In the genomic region with DNA sequence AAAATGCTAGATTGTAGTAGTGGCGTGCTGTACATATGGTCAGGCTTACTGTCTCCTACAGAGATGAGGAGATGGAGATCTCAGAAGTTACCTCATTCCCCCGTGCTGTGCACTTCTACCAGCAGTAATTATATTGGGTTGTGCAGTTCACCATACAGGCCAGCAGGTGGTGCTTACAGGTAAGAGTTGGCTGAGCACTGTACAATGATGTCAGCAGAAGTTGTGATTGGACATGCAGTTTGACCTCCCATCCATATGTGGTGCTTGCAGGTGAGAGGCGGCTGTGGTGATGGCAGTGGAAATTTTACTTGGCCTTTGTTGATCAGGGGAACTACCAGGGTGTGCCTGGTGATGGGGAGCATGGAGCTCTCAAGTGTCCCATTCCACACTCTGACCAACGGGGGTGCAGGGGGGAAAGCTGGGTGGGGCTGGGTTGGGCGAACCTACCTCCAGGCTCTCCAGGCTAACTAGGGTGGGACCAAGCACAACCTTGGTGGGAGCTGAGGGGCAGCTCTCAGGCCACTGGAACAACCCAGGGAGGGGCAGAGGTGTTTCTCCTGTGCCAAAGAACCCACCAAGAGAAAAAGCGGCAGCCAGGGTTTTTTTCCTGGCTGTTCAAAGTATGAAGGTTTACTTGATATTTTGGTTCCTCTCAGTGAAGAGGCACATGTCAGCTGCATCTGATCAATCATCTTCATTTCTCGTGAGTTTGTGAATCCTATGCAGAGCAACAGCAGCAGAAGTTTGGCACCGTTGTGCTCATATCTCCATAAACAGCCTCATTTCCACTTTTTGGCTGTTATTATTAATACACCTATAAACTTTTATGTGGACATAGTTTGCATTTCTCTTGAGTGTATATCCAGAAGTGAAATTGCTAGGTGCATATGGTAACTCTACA, we compare ENCODE assay signal across 8 cellular contexts.
DNase-seq lines count a peak whose midpoint lies in the region; ATAC-seq and TF ChIP-seq lines count a peak whose summit lies in the region.

No MANE protein-coding gene starts in this region.

- peak; percentile 56 for DNase-seq in DMS53 treated with DMSO at 0.1 percent for 48 hours (lab: John Stamatoyannopoulos, UW; ENCODE audit: unreplicated experiment)
- peak; percentile 8 for DNase-seq in GM19240 (ENCODE audit: insufficient read length, low spot score)
- peak; percentile 23 for DNase-seq in NT2/D1 (ENCODE audit: low read depth, low spot score)
- DNase-seq in adrenal gland: peak; percentile 48 to 83 (median 71)
- peak; percentile 72 for DNase-seq in iris pigment epithelial cell (ENCODE audit: low read depth)
- DNase-seq in stimulated activated CD4-positive, alpha-beta T cell treated with anti-CD3 and anti-CD28 coated beads, TNF-alpha, amount 100 ng/mL, for 48 hours (ENCODE audit: low read depth in 3 of 3): peak; percentile 4 to 37 (median 7)
- no peak for DNase-seq in ovary

- H3K9me3 ChIP-seq in NT2/D1 (ENCODE audit: insufficient read depth, low read length): no peaks in the 10 kb centered on the region
- H3K9me3 ChIP-seq in adrenal gland (replicated peaks in 1 of 3): no peaks in the 10 kb centered on the region
- H3K9me3 ChIP-seq in ovary: no peaks in the 10 kb centered on the region

- intact Hi-C loops in adrenal gland (cut with DNase I) (no loop called here), ovary (cut with DNase I) (no loop called here)

- peak; percentile 100 for ATAC-seq in HG03139 (IDR thresholded peaks at IDR 0.05; ENCODE audit: unreplicated experiment)

- H3K27me3 ChIP-seq in NT2/D1 (ENCODE audit: insufficient read depth, insufficient read length) (no peaks in the 10 kb centered on the region), adrenal gland (no peaks in the 10 kb centered on the region), ovary (no peaks in the 10 kb centered on the region)

- no peak overlapping the region for H3K4me3 ChIP-seq in NT2/D1 (ENCODE audit: insufficient read length, low read depth)
- H3K4me3 ChIP-seq in adrenal gland: no peak overlapping the region
- no peak overlapping the region for H3K4me3 ChIP-seq in ovary

- H3K36me3 ChIP-seq in NT2/D1 (ENCODE audit: insufficient read depth, insufficient read length, low read length) (no peaks in the 10 kb centered on the region), adrenal gland (replicated peaks in 1 of 2) (no peaks in the 10 kb centered on the region), ovary (no peaks in the 10 kb centered on the region)

- no peak for TF ChIP-seq POLR2A in adrenal gland (IDR thresholded peaks at IDR 0.05)
- TF ChIP-seq POLR2A in ovary (IDR thresholded peaks at IDR 0.05): no peak

- H3K27ac ChIP-seq in adrenal gland: no peak overlapping the region
- no peak overlapping the region for H3K27ac ChIP-seq in ovary

- H3K4me1 ChIP-seq in NT2/D1 (ENCODE audit: insufficient read depth, insufficient read length): no peaks in the 10 kb centered on the region
- H3K4me1 ChIP-seq in adrenal gland (replicated peaks in 1 of 2): no peaks in the 10 kb centered on the region
- no peaks in the 10 kb centered on the region for H3K4me1 ChIP-seq in ovary (ENCODE audit: insufficient read depth)

- 69 to 77% (median 72%) methylated on average over 8 of the region's 8 CpGs for WGBS in adrenal gland, 4 donors
- 79 to 84% (median 81%) methylated on average over 8 of the region's 8 CpGs for WGBS in ovary, 3 donors

- no peak overlapping the region for H3K9ac ChIP-seq in NT2/D1 (ENCODE audit: insufficient read length, low read depth)

- no peak for TF ChIP-seq EP300 in ovary (IDR thresholded peaks at IDR 0.05)

- peak; percentile 63 to 80 (median 77) for TF ChIP-seq CTCF in adrenal gland (IDR thresholded peaks at IDR 0.05)
- no peak for TF ChIP-seq CTCF in ovary (IDR thresholded peaks at IDR 0.05)

Comparison
In these comparisons a context has a peak if more than half of its experiments do, and no peak if none do; other contexts are left out.
1. DNase-seq: peak in DMS53 treated with DMSO at 0.1 percent for 48 hours (single experiment), GM19240 (single experiment), NT2/D1 (single experiment), adrenal gland (7 of 7), iris pigment epithelial cell (single experiment) and stimulated activated CD4-positive, alpha-beta T cell treated with anti-CD3 and anti-CD28 coated beads, TNF-alpha, amount 100 ng/mL, for 48 hours (3 of 3); none in ovary (0 of 5).
2. CTCF ChIP-seq: peak in adrenal gland (6 of 6); none in ovary (0 of 3).